ENCODE assay signal across 18 cellular contexts in the genomic region with DNA sequence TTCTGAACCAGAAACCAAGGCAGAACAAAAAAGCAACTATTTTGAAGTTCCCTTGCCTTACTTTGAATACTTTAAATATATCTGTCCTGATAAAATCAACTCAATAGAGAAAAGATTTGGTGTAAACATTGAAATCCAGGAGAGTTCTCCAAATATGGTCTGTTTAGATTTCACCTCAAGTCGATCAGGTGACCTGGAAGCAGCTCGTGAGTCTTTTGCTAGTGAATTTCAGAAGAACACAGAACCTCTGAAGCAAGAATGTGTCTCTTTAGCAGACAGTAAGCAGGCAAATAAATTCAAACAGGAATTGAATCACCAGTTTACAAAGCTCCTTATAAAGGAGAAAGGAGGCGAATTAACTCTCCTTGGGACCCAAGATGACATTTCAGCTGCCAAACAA. TPM values are rescaled to one million over a fixed set of nuclear protein-coding genes. Genes with fewer than 3 reads are reported as not detected.
DNase-seq lines count a peak whose midpoint lies in the region; ATAC-seq and TF ChIP-seq lines count a peak whose summit lies in the region.
"Had no signal": no experiment of that assay in that cellular context is flagged by ENCODE, and none has a peak within 500 bp of the region (broad histone marks: within the 10 kb centered on the region; RNA-seq: fewer than 3 reads in every experiment).

No MANE protein-coding gene starts in this region.

- H3K4me1 ChIP-seq in uterus: no peaks in the 10 kb centered on the region

- no peak for TF ChIP-seq CTCF in uterus (IDR thresholded peaks at IDR 0.05)

- H3K27me3 Mint-ChIP-seq in stimulated activated naive CD8-positive, alpha-beta T cell treated with anti-CD3 and anti-CD28 coated beads, Interleukin-15, Interleukin-2, amounts not matched to agents 100 ng/mL and 50 ng/mL, for 24 hours: no peaks in the 10 kb centered on the region
- no peaks in the 10 kb centered on the region for H3K27me3 Mint-ChIP-seq in activated naive CD8-positive, alpha-beta T cell treated with anti-CD3 and anti-CD28 coated beads, Interleukin-2, amount 10 ng/mL, durations not matched to agents 7 days and 5 days
- H3K27me3 Mint-ChIP-seq in naive thymus-derived CD8-positive, alpha-beta T cell: no peaks in the 10 kb centered on the region
- H3K27me3 Mint-ChIP-seq: brain had no signal

- POLR2A ChIA-PET in activated naive CD8-positive, alpha-beta T cell treated with anti-CD3 and anti-CD28 coated beads, Interleukin-2, amount 10 ng/mL, durations not matched to agents 7 days and 5 days (lab: Charles Lee): interaction anchor here (0.6 to 1.3 kb wide), 2 partner anchors 9 to 109 kb away, joined by 3 to 4 read pairs; partner anchors contain the start of gene PARP15
- POLR2A ChIA-PET in naive thymus-derived CD8-positive, alpha-beta T cell (lab: Charles Lee): interaction anchor here (1.0 kb wide), 1 partner anchor 8 kb away, joined by 3 read pairs; the partner anchor contains the start of gene PARP15

- peaks cover 77% of the 10 kb centered on the region for H3K4me1 Mint-ChIP-seq in stimulated activated naive CD8-positive, alpha-beta T cell treated with anti-CD3 and anti-CD28 coated beads, Interleukin-15, Interleukin-2, amounts not matched to agents 100 ng/mL and 50 ng/mL, for 24 hours (ENCODE audit: low read depth)
- H3K4me1 Mint-ChIP-seq in activated naive CD8-positive, alpha-beta T cell treated with anti-CD3 and anti-CD28 coated beads, Interleukin-2, amount 10 ng/mL, durations not matched to agents 7 days and 5 days: peaks cover 53% of the 10 kb centered on the region
- peaks cover 27 to 79% (median 74%) of the 10 kb centered on the region in 4 donors for H3K4me1 Mint-ChIP-seq in naive thymus-derived CD8-positive, alpha-beta T cell

- H3K36me3 Mint-ChIP-seq in stimulated activated naive CD8-positive, alpha-beta T cell treated with anti-CD3 and anti-CD28 coated beads, Interleukin-15, Interleukin-2, amounts not matched to agents 100 ng/mL and 50 ng/mL, for 24 hours (ENCODE audit: low read depth): peaks cover 75% of the 10 kb centered on the region
- peaks cover 70% of the 10 kb centered on the region for H3K36me3 Mint-ChIP-seq in activated naive CD8-positive, alpha-beta T cell treated with anti-CD3 and anti-CD28 coated beads, Interleukin-2, amount 10 ng/mL, durations not matched to agents 7 days and 5 days
- peaks cover 0 to 74% (median 40%) of the 10 kb centered on the region in 3 donors for H3K36me3 Mint-ChIP-seq in naive thymus-derived CD8-positive, alpha-beta T cell
- H3K36me3 Mint-ChIP-seq: brain, neural progenitor cell had no signal

- no peak for ATAC-seq in stimulated activated naive CD8-positive, alpha-beta T cell treated with anti-CD3 and anti-CD28 coated beads, Interleukin-15, Interleukin-2, amounts not matched to agents 100 U/mL and 50 U/mL, for 24 hours
- no peak for ATAC-seq in activated naive CD8-positive, alpha-beta T cell treated with anti-CD3 and anti-CD28 coated beads, Interleukin-2, amount 10 ng/mL, durations not matched to agents 7 days and 5 days (ENCODE audit: low read depth)
- ATAC-seq in naive thymus-derived CD8-positive, alpha-beta T cell: no peak
- ATAC-seq: left ventricle myocardium superior, right cardiac atrium had no signal

- intact Hi-C loops in uterus (cut with DNase I; ENCODE audit: low total_unique reads): no loop called here

- H3K36me3 ChIP-seq in uterus: no peaks in the 10 kb centered on the region
- H3K36me3 ChIP-seq: neural progenitor cell had no signal

- H3K4me3 ChIP-seq in uterus: no peak overlapping the region
- H3K4me3 ChIP-seq: neural progenitor cell had no signal

- H3K27me3 ChIP-seq in uterus: no peaks in the 10 kb centered on the region

- H3K27ac ChIP-seq in uterus: peak overlapping the region; percentile 42 to 50
- H3K27ac ChIP-seq: HL-60, neural progenitor cell had no signal

- peak overlapping the region; percentile 23 for H3K27ac Mint-ChIP-seq in stimulated activated naive CD8-positive, alpha-beta T cell treated with anti-CD3 and anti-CD28 coated beads, Interleukin-15, Interleukin-2, amounts not matched to agents 100 ng/mL and 50 ng/mL, for 24 hours
- H3K27ac Mint-ChIP-seq in activated naive CD8-positive, alpha-beta T cell treated with anti-CD3 and anti-CD28 coated beads, Interleukin-2, amount 10 ng/mL, durations not matched to agents 7 days and 5 days: peak overlapping the region; percentile 82
- peak overlapping the region; percentile 22 to 98 (median 75) for H3K27ac Mint-ChIP-seq in naive thymus-derived CD8-positive, alpha-beta T cell
- H3K27ac Mint-ChIP-seq: neural progenitor cell had no signal

- TF ChIP-seq POLR2A in uterus (IDR thresholded peaks at IDR 0.05): no peak

- no peaks in the 10 kb centered on the region for H3K9me3 Mint-ChIP-seq in stimulated activated naive CD8-positive, alpha-beta T cell treated with anti-CD3 and anti-CD28 coated beads, Interleukin-15, Interleukin-2, amounts not matched to agents 100 ng/mL and 50 ng/mL, for 24 hours
- no peaks in the 10 kb centered on the region for H3K9me3 Mint-ChIP-seq in activated naive CD8-positive, alpha-beta T cell treated with anti-CD3 and anti-CD28 coated beads, Interleukin-2, amount 10 ng/mL, durations not matched to agents 7 days and 5 days
- no peaks in the 10 kb centered on the region for H3K9me3 Mint-ChIP-seq in naive thymus-derived CD8-positive, alpha-beta T cell
- H3K9me3 Mint-ChIP-seq: brain had no signal

- H3K4me3 Mint-ChIP-seq in stimulated activated naive CD8-positive, alpha-beta T cell treated with anti-CD3 and anti-CD28 coated beads, Interleukin-15, Interleukin-2, amounts not matched to agents 100 ng/mL and 50 ng/mL, for 24 hours: no peak overlapping the region
- peak overlapping the region; percentile 44 for H3K4me3 Mint-ChIP-seq in activated naive CD8-positive, alpha-beta T cell treated with anti-CD3 and anti-CD28 coated beads, Interleukin-2, amount 10 ng/mL, durations not matched to agents 7 days and 5 days
- peak overlapping the region in 2 of 10 donors; percentile 40 to 64 for H3K4me3 Mint-ChIP-seq in naive thymus-derived CD8-positive, alpha-beta T cell
- H3K4me3 Mint-ChIP-seq: neural progenitor cell had no signal

- DNase-seq in stimulated activated naive CD8-positive, alpha-beta T cell treated with anti-CD3 and anti-CD28 coated beads, Interleukin-15, Interleukin-2, amounts not matched to agents 100 U/mL and 50 U/mL, for 24 hours: no peak
- DNase-seq in activated naive CD8-positive, alpha-beta T cell treated with anti-CD3 and anti-CD28 coated beads, Interleukin-2, amount 10 ng/mL, durations not matched to agents 7 days and 5 days: no peak
- DNase-seq in naive thymus-derived CD8-positive, alpha-beta T cell: no peak
- DNase-seq in uterus: no peak
- no peak for DNase-seq in NCI-H1930 (lab: John Stamatoyannopoulos, UW)
- no peak for DNase-seq in SW 1271 (lab: John Stamatoyannopoulos, UW)
- DNase-seq in SHP77 (lab: John Stamatoyannopoulos, UW): no peak
- DNase-seq: AML-193; left ventricle myocardium superior; NCI-H1436 treated with DMSO at 0.1 percent for 48 hours; NCI-H446; right cardiac atrium; stimulated activated CD4-positive, alpha-beta T cell treated with anti-CD3 and anti-CD28 coated beads, Interleukin-4, amount 100 ng/mL, for 1 hour had no signal

- no peaks in the 10 kb centered on the region for H3K9me3 ChIP-seq in uterus

RNA-seq across cellular contexts. Expression of gene DTX3L, which starts 4.6 kb away (rescaled TPM):
- total RNA-seq in activated naive CD8-positive, alpha-beta T cell treated with anti-CD3 and anti-CD28 coated beads, Interleukin-2, amount 10 ng/mL, durations not matched to agents 7 days and 5 days: 100 to 1,000 TPM; 116 to 117 TPM
- total RNA-seq in naive thymus-derived CD8-positive, alpha-beta T cell: 10 to 100 TPM; 35.1 to 40.6 TPM
- 10 to 100 TPM; 20.2 to 27.6 (median 26.3) TPM for polyA plus RNA-seq in naive thymus-derived CD8-positive, alpha-beta T cell
- 10 to 100 TPM; 12.9 to 38.9 (median 23.3) TPM for total RNA-seq in uterus

RNA-seq across cellular contexts. Expression of gene PARP9, which starts 4.7 kb away (rescaled TPM):
- total RNA-seq in activated naive CD8-positive, alpha-beta T cell treated with anti-CD3 and anti-CD28 coated beads, Interleukin-2, amount 10 ng/mL, durations not matched to agents 7 days and 5 days: 100 to 1,000 TPM; 107 to 114 TPM
- total RNA-seq in naive thymus-derived CD8-positive, alpha-beta T cell: 10 to 100 TPM; 19.2 to 21.5 TPM
- 10 to 100 TPM; 18.0 to 30.8 (median 18.6) TPM for polyA plus RNA-seq in naive thymus-derived CD8-positive, alpha-beta T cell
- total RNA-seq in uterus: 10 to 100 TPM; 16.8 to 80.7 (median 35.8) TPM

RNA-seq across cellular contexts. Expression of gene PARP15, which starts 8.7 kb away (rescaled TPM):
- 10 to 100 TPM; 49.1 to 52.8 TPM for total RNA-seq in activated naive CD8-positive, alpha-beta T cell treated with anti-CD3 and anti-CD28 coated beads, Interleukin-2, amount 10 ng/mL, durations not matched to agents 7 days and 5 days
- total RNA-seq in naive thymus-derived CD8-positive, alpha-beta T cell: 10 to 100 TPM; 56.9 to 61.9 TPM
- polyA plus RNA-seq in naive thymus-derived CD8-positive, alpha-beta T cell: 1 to 10 TPM; 5.4 to 8.4 (median 6.9) TPM
- total RNA-seq in uterus: 1 to 10 TPM in 2 of 4 donors, under 1 TPM in 2; under 0.01 to 3.1 (median 1.6) TPM
- total RNA-seq: SK-MEL-5 had no signal

RNA-seq across cellular contexts. Expression of gene KPNA1, which starts 54.0 kb away (rescaled TPM):
- 10 to 100 TPM; 53.8 to 60.6 TPM for total RNA-seq in activated naive CD8-positive, alpha-beta T cell treated with anti-CD3 and anti-CD28 coated beads, Interleukin-2, amount 10 ng/mL, durations not matched to agents 7 days and 5 days
- total RNA-seq in naive thymus-derived CD8-positive, alpha-beta T cell: 10 to 100 TPM; 74.2 to 78.2 TPM
- polyA plus RNA-seq in naive thymus-derived CD8-positive, alpha-beta T cell: 10 to 100 TPM; 36.9 to 49.5 (median 41.7) TPM
- total RNA-seq in uterus: 10 to 100 TPM; 37.4 to 88.3 (median 46.4) TPM

Comparison
In these comparisons a context has a peak if more than half of its experiments do, and no peak if none do; other contexts are left out.
1. H3K27ac Mint-ChIP-seq: peak in every context shown above with its lines; median percentile 82 in activated naive CD8-positive, alpha-beta T cell treated with anti-CD3 and anti-CD28 coated beads, Interleukin-2, amount 10 ng/mL, durations not matched to agents 7 days and 5 days; 75 in naive thymus-derived CD8-positive, alpha-beta T cell; 23 in stimulated activated naive CD8-positive, alpha-beta T cell treated with anti-CD3 and anti-CD28 coated beads, Interleukin-15, Interleukin-2, amounts not matched to agents 100 ng/mL and 50 ng/mL, for 24 hours.
2. RNA of gene PARP15, which starts 8.7 kb away (total RNA-seq): 56.9 to 61.9 TPM in naive thymus-derived CD8-positive, alpha-beta T cell and 49.1 to 52.8 TPM in activated naive CD8-positive, alpha-beta T cell treated with anti-CD3 and anti-CD28 coated beads, Interleukin-2, amount 10 ng/mL, durations not matched to agents 7 days and 5 days; under 0.01 to 3.1 TPM in uterus; every median in the first group is over 10 times any median in the second.